1 cellular context compared by ENCODE assay signal in genomic region chr7:16754869-16755317, GRCh38.
A peak's percentile ranks its signal among the peaks of the same experiment; 100 is the strongest.
TF ChIP-seq lines count a peak whose summit lies in the region.

No MANE protein-coding gene starts in this region.

TF ChIP-seq in K562, 482 proteins besides CTCF, POLR2A, EP300 and RAD21 (continued from another document):
- TF ChIP-seq ARID4B (CRISPR knock-in tag; IDR thresholded peaks at IDR 0.05) (no peak), ARID1B (IDR thresholded peaks at IDR 0.05) (peak; percentile 34), CXXC5 (CRISPR knock-in tag; IDR thresholded peaks at IDR 0.05) (no peak), GATAD2B (IDR thresholded peaks at IDR 0.05; ENCODE audit: borderline replicate concordance) (no peak), NCOA1 (IDR thresholded peaks at IDR 0.05; ENCODE audit: low read depth) (no peak), MEIS2 (IDR thresholded peaks at IDR 0.05; ENCODE audit: partially characterized antibody) (peak; percentile 78), MAZ (CRISPR knock-in tag; conservative IDR thresholded peaks at IDR 0.05 in 1 of 2, IDR thresholded peaks at IDR 0.05 in 1 of 2) (0 out of 4 replicates have a peak, but pooled peaks of 1 of the 2 experiments have one; percentile 16), MECOM (CRISPR knock-in tag; IDR thresholded peaks at IDR 0.05) (no peak), HDAC2 (IDR thresholded peaks at IDR 0.05) (no peak), ZBTB11 (CRISPR knock-in tag; IDR thresholded peaks at IDR 0.05) (no peak), PTBP1 (IDR thresholded peaks at IDR 0.05; ENCODE audit: low read depth, low read length) (no peak), POLR2G (IDR thresholded peaks at IDR 0.05; ENCODE audit: low read depth, low read length) (no peak), CREB5 (CRISPR knock-in tag; IDR thresholded peaks at IDR 0.05) (no peak), SRF (CRISPR knock-in tag; IDR thresholded peaks at IDR 0.05) (no peak), SIX5 (IDR thresholded peaks at IDR 0.05; ENCODE audit: borderline replicate concordance in 1 of 2, insufficient read depth in 1 of 2, low read depth in 1 of 2, low read length in 2 of 2) (no peak)
TF ChIP-seq in K562: peak in this region for 10.
